8 cellular contexts compared by ENCODE assay signal in the genomic region with DNA sequence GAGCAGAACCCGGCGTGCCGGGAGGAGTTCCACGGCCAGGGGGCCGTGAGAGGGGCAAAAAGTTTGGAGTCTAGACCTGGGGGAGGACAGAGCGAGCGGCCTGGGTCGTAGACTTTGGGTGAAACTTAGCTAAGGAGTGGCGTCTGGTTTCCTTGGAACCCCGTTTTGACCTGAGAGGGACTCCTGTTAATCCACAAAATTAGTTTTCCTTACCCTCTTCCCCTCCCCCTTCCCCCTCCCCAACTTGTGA. TPM values are rescaled to one million over a fixed set of nuclear protein-coding genes. Genes with fewer than 3 reads are reported as not detected.
A peak's percentile ranks its signal among the peaks of the same experiment; 100 is the strongest.
DNase-seq lines count a peak whose midpoint lies in the region; ATAC-seq and TF ChIP-seq lines count a peak whose summit lies in the region.

No MANE protein-coding gene starts in this region.

- peak overlapping the region; percentile 96 to 97 (median 96) for H3K4me3 Mint-ChIP-seq in nephron

- peak; percentile 1 for DNase-seq in MG63
- no peak for DNase-seq in dorsolateral prefrontal cortex
- DNase-seq in NCI-H2227 (lab: John Stamatoyannopoulos, UW; ENCODE audit: unreplicated experiment), result no peak
- no peak for DNase-seq in germinal center (ENCODE audit: low spot score)

- H3K27ac ChIP-seq in dorsolateral prefrontal cortex, result peak overlapping the region; percentile 47 to 97 (median 91)

- H3K36me3 ChIP-seq in ES-I3 (ENCODE audit: insufficient read depth, low read length), result 0 out of 2 replicates have a peak, but pooled peaks cover 5% of the 10 kb centered on the region
- peaks cover 23% of the 10 kb centered on the region for H3K36me3 ChIP-seq in MG63

- no peaks in the 10 kb centered on the region for H3K27me3 ChIP-seq in MG63
- no peaks in the 10 kb centered on the region for H3K27me3 ChIP-seq in dorsolateral prefrontal cortex

- H3K27me3 Mint-ChIP-seq in nephron (ENCODE audit: low read depth), result no peaks in the 10 kb centered on the region

- ATAC-seq in HG02970 (IDR thresholded peaks at IDR 0.05; ENCODE audit: low FRiP score, unreplicated experiment), result no peak
- no peak for ATAC-seq in HG03159 (IDR thresholded peaks at IDR 0.05; ENCODE audit: unreplicated experiment)

- H3K4me3 ChIP-seq in MG63, result peak overlapping the region; percentile 70
- H3K4me3 ChIP-seq in dorsolateral prefrontal cortex, result peak overlapping the region; percentile 72 to 100 (median 97)

- no peaks in the 10 kb centered on the region for H3K9me3 ChIP-seq in ES-I3 (ENCODE audit: control insufficient read depth, insufficient read depth, low read length)
- H3K9me3 ChIP-seq in MG63, result no peaks in the 10 kb centered on the region

- H3K9ac ChIP-seq in ES-I3 (ENCODE audit: low read depth, low read length), result peak overlapping the region; percentile 99

- H3K27ac Mint-ChIP-seq in nephron, result peak overlapping the region in 2 of 3 experiments; percentile 93

- intact Hi-C loops in dorsolateral prefrontal cortex (cut with DNase I), result loop anchor here (1.0 to 10.0 kb wide), 6 partner anchors 51 to 494 kb away; a partner anchor contains a TSS

- no peaks in the 10 kb centered on the region for H3K9me3 Mint-ChIP-seq in nephron

- peaks cover 5% of the 10 kb centered on the region; the same call in 1 of the 2 replicates for H3K4me1 ChIP-seq in ES-I3 (ENCODE audit: insufficient read depth, low read length)

- H3K36me3 Mint-ChIP-seq in nephron (ENCODE audit: low read depth), result peaks cover 19% of the 10 kb centered on the region

- TF ChIP-seq CTCF in dorsolateral prefrontal cortex (IDR thresholded peaks at IDR 0.05 in 54 of 56, conservative IDR thresholded peaks at IDR 0.05 in 2 of 56; ENCODE audit: low read depth in 1 of 56, partially characterized antibody in 56 of 56), result no peak
- no peak for TF ChIP-seq CTCF in nephron (IDR thresholded peaks at IDR 0.05; ENCODE audit: unreplicated experiment in 3 of 3)

- H3K4me1 Mint-ChIP-seq in nephron, result peaks cover 34% of the 10 kb centered on the region

RNA-seq across cellular contexts. Expression of a gene that starts 0.6 kb away (rescaled TPM):
- 20.1 and 44.0 TPM in 2 replicates for total RNA-seq in MG63 (2014; rRNA removed; shearing (Covaris generic); ENCODE audit: low replicate concordance)
- total RNA-seq in dorsolateral prefrontal cortex, result 10 to 100 TPM; 20.9 to 46.0 (median 34.0) TPM

RNA-seq across cellular contexts. Expression of a gene that starts 0.7 kb away (rescaled TPM):
- total RNA-seq in MG63 (2014; rRNA removed; shearing (Covaris generic); ENCODE audit: low replicate concordance), result 0.53 and 0.84 TPM in 2 replicates
- 10 to 100 TPM; 22.9 to 71.6 (median 53.0) TPM for total RNA-seq in dorsolateral prefrontal cortex

Comparison
In these comparisons a context has a peak if more than half of its experiments do, and no peak if none do; other contexts are left out.
1. RNA of a gene that starts 0.7 kb away (total RNA-seq): 22.9 to 71.6 TPM in dorsolateral prefrontal cortex; 0.53 to 0.84 TPM in MG63; every median in the first group is over 10 times any median in the second.